Comparison of ENCODE assay signal across 18 cellular contexts in genomic region chr11:65184146-65184545, GRCh38. TPM values are rescaled to one million over a fixed set of nuclear protein-coding genes. Genes with fewer than 3 reads are reported as not detected.
DNase-seq lines count a peak whose midpoint lies in the region; ATAC-seq, FAIRE-seq and TF ChIP-seq lines count a peak whose summit lies in the region.
"Had no signal": no experiment of that assay in that cellular context is flagged by ENCODE, and none has a peak within 500 bp of the region (broad histone marks: within the 10 kb centered on the region; RNA-seq: fewer than 3 reads in every experiment).

No MANE protein-coding gene starts in this region.

- H3F3A ChIP-seq in PC-9 (ENCODE audit: insufficient read depth, low read depth) = peaks cover 48% of the 10 kb centered on the region

- H3K36me3 ChIP-seq in DND-41 (ENCODE audit: insufficient read depth, low read length) (peaks cover 34% of the 10 kb centered on the region), PC-9 (ENCODE audit: low read depth) (peaks cover 33% of the 10 kb centered on the region), pancreas (peaks cover 0 to 37% (median 19%) of the 10 kb centered on the region in 3 donors), gastroesophageal sphincter (peaks cover 0 to 59% of the 10 kb centered on the region in 2 donors)

- no peak overlapping the region for H2AFZ ChIP-seq in DND-41 (ENCODE audit: low read depth, low read length)
- H2AFZ ChIP-seq in PC-9 = no peak overlapping the region

- BruUV-seq in PC-9 (replicated peaks; lab: Mats Ljungman, UMichigan) = no TSS peak

- TF ChIP-seq CTCF in DND-41 (IDR thresholded peaks at IDR 0.05; ENCODE audit: borderline replicate concordance, extremely low read depth, low read length, poor library complexity, severe bottlenecking) (no peak), PC-9 (conservative IDR thresholded peaks at IDR 0.05) (no peak), foreskin keratinocyte (conservative IDR thresholded peaks at IDR 0.05) (no peak), pancreas (IDR thresholded peaks at IDR 0.05) (no peak), gastroesophageal sphincter (IDR thresholded peaks at IDR 0.05) (no peak)

- H3K27me3 ChIP-seq in DND-41 (ENCODE audit: insufficient read depth, low read length, poor library complexity) (peaks cover 9% of the 10 kb centered on the region), PC-9 (ENCODE audit: insufficient read depth, low read depth) (no peaks in the 10 kb centered on the region), foreskin keratinocyte (no peaks in the 10 kb centered on the region), pancreas (no peaks in the 10 kb centered on the region), gastroesophageal sphincter (no peaks in the 10 kb centered on the region)
- H3K27me3 ChIP-seq: sigmoid colon had no signal

- WGBS in pancreas, 2 donors = 76 to 80% methylated on average over 22 of the region's 22 CpGs
- 81% methylated on average over 13 of the region's 22 CpGs; no CpG with 5 or more reads in 1 of the 2 donors for WGBS in gastroesophageal sphincter (ENCODE audit: low coverage in 1 of 2), 2 donors

- H3K4me3 ChIP-seq in DND-41 (ENCODE audit: low read depth in 1 of 2, low read length in 2 of 2) (no peak overlapping the region), PC-9 (peak overlapping the region; percentile 97; the same call in 1 of the 2 replicates), pancreas (peak overlapping the region in 1 of 4 donors; percentile 1), gastroesophageal sphincter (no peak overlapping the region)
- H3K4me3 ChIP-seq: sigmoid colon had no signal

- no peak for ATAC-seq in DND-41 (ENCODE audit: insufficient read depth, low read depth)
- ATAC-seq in foreskin keratinocyte = no peak
- no peak for ATAC-seq in pancreas
- ATAC-seq in gastroesophageal sphincter = no peak
- no peak for ATAC-seq in GM19351 (IDR thresholded peaks at IDR 0.05; ENCODE audit: unreplicated experiment)
- ATAC-seq: activated CD8-positive, alpha-beta T cell treated with anti-CD3 and anti-CD28 coated beads for 36 hours had no signal

- intact Hi-C loops in PC-9 (cut with micrococcal nuclease; ENCODE audit: unreplicated experiment) = loop anchor here (5.0 kb wide), 2 partner anchors 157 to 342 kb away; partner anchors contain the start of genes CDC42BPG and SNX15
- intact Hi-C loops in pancreas (cut with DNase I) = loop anchor here in 2 of 3 donors (5.0 kb wide), 1 partner anchor 52 kb away; the partner anchor contains the start of gene SYVN1 (in 2 of the 2)
- intact Hi-C loops in cardiac septum (cut with DNase I) = loop anchor here (5.0 kb wide), 1 partner anchor 52 kb away; the partner anchor contains the start of gene SYVN1

- H3K79me2 ChIP-seq in DND-41 (ENCODE audit: insufficient read depth, low read length) = peaks cover 18% of the 10 kb centered on the region
- peaks cover 74% of the 10 kb centered on the region for H3K79me2 ChIP-seq in PC-9 (ENCODE audit: low read depth)

- TF ChIP-seq POLR2A in gastroesophageal sphincter (IDR thresholded peaks at IDR 0.05) = no peak

- DNase-seq in DND-41 (no peak), PC-9 (no peak), foreskin keratinocyte (no peak), pancreas (peak in 1 of 6 donors; percentile 65), dermis blood vessel endothelial cell (no peak), cardiac septum (ENCODE audit: low spot score) (no peak)
- DNase-seq: activated CD8-positive, alpha-beta T cell treated with anti-CD3 and anti-CD28 coated beads for 36 hours; activated naive CD4-positive, alpha-beta T cell; NCI-H1105; NCI-H510A; RPMI8226; sigmoid colon had no signal

- H3K4me1 ChIP-seq in DND-41 (ENCODE audit: insufficient read depth, low read length) (peaks cover 25% of the 10 kb centered on the region), PC-9 (replicated peaks; ENCODE audit: insufficient read depth) (peaks cover 32% of the 10 kb centered on the region), foreskin keratinocyte (peaks cover 12% of the 10 kb centered on the region), pancreas (peaks cover 0 to 17% (median 0%) of the 10 kb centered on the region in 3 donors), gastroesophageal sphincter (peaks cover 0 to 43% (median 15%) of the 10 kb centered on the region in 3 donors)

- CTCF ChIA-PET in PC-9 (lab: Charles Lee) = no interaction called here

- H3K4me2 ChIP-seq in DND-41 (ENCODE audit: insufficient read depth, low read length) (0 out of 2 replicates have a peak overlapping the region, but pooled peaks have one; percentile 88), PC-9 (peak overlapping the region; percentile 96)

- H4K20me1 ChIP-seq in DND-41 (ENCODE audit: insufficient read depth, low read length) (no peaks in the 10 kb centered on the region; the same call in 1 of the 2 replicates), PC-9 (ENCODE audit: insufficient read depth) (peaks cover 19% of the 10 kb centered on the region)

- H3K27ac ChIP-seq in DND-41 (ENCODE audit: low read length) (no peak overlapping the region), PC-9 (peak overlapping the region; percentile 81), foreskin keratinocyte (peak overlapping the region; percentile 0), pancreas (peak overlapping the region; percentile 42 to 90 (median 64)), gastroesophageal sphincter (peak overlapping the region in 2 of 4 donors; percentile 24 to 90)

- no peaks in the 10 kb centered on the region for H3K9me2 ChIP-seq in PC-9 (ENCODE audit: insufficient read depth)

- no peak for FAIRE-seq in pancreas (lab: Jason Lieb, UNC)
- FAIRE-seq: HTR-8/SVneo, islet of Langerhans had no signal

- H3K9me3 ChIP-seq in DND-41 (ENCODE audit: insufficient read depth, low read length, severe bottlenecking) (no peaks in the 10 kb centered on the region), PC-9 (ENCODE audit: insufficient read depth, low read depth) (no peaks in the 10 kb centered on the region), pancreas (no peaks in the 10 kb centered on the region), gastroesophageal sphincter (no peaks in the 10 kb centered on the region)
- H3K9me3 ChIP-seq: sigmoid colon had no signal

- POLR2A ChIA-PET in PC-9 (lab: Charles Lee; ENCODE audit: unreplicated experiment) = no interaction called here

- H3K9ac ChIP-seq in DND-41 (ENCODE audit: low read depth, low read length) = no peak overlapping the region; the same call in 1 of the 2 replicates

- TF ChIP-seq EP300 in gastroesophageal sphincter (IDR thresholded peaks at IDR 0.05) = no peak

RNA-seq across cellular contexts. Expression of gene CAPN1, which starts 2.4 kb away (rescaled TPM):
- total RNA-seq in PC-9 (2021) = 502 and 559 TPM in 2 replicates
- total RNA-seq in foreskin keratinocyte = 287 and 288 TPM in 2 replicates
- 306 and 318 TPM in 2 replicates for polyA plus RNA-seq in foreskin keratinocyte
- total RNA-seq in pancreas = 100 to 1,000 TPM; 103 to 139 (median 107) TPM
- 100 to 1,000 TPM; 111 to 144 TPM for polyA plus RNA-seq in pancreas
- total RNA-seq in gastroesophageal sphincter = 100 to 1,000 TPM; 100 to 196 (median 156) TPM
- total RNA-seq in dermis blood vessel endothelial cell = 97.2 and 207 TPM in 2 replicates
- total RNA-seq in cardiac septum = 89.6 TPM

RNA-seq across cellular contexts. Expression of gene SPDYC, which starts 14.1 kb away (rescaled TPM):
- total RNA-seq in PC-9 (2021) = not detected in 2 replicates
- total RNA-seq in foreskin keratinocyte = not detected in 2 replicates
- polyA plus RNA-seq in foreskin keratinocyte = not detected in 2 replicates
- not detected for total RNA-seq in pancreas
- under 1 TPM in 1 of 2 donors, not detected in 1; 0.14 TPM for polyA plus RNA-seq in pancreas
- not detected for total RNA-seq in gastroesophageal sphincter
- total RNA-seq in dermis blood vessel endothelial cell = not detected in 2 replicates
- total RNA-seq in cardiac septum = not detected
- total RNA-seq: activated CD8-positive, alpha-beta T cell treated with anti-CD3 and anti-CD28 coated beads for 36 hours; myocyte; sigmoid colon; T-helper 2 cell treated with Interferon-gamma antibody and Interleukin-4, amounts not matched to agents 100 ng/mL and 5 ng/mL, for 36 hours had no signal
- polyA plus RNA-seq: sigmoid colon had no signal

RNA-seq across cellular contexts. Expression of gene SYVN1, which starts 49.8 kb away (rescaled TPM):
- total RNA-seq in PC-9 (2021) = 40.9 and 51.5 TPM in 2 replicates
- 11.7 and 17.9 TPM in 2 replicates for total RNA-seq in foreskin keratinocyte
- 14.5 and 17.8 TPM in 2 replicates for polyA plus RNA-seq in foreskin keratinocyte
- 10 to 100 TPM; 47.5 to 98.2 (median 66.3) TPM for total RNA-seq in pancreas
- 10 to 100 TPM; 63.4 to 64.8 TPM for polyA plus RNA-seq in pancreas
- total RNA-seq in gastroesophageal sphincter = 10 to 100 TPM; 19.0 to 38.7 (median 26.0) TPM
- total RNA-seq in dermis blood vessel endothelial cell = 19.2 and 28.2 TPM in 2 replicates
- total RNA-seq in cardiac septum = 25.2 TPM
